1 cellular context compared by ENCODE assay signal in the genomic region with DNA sequence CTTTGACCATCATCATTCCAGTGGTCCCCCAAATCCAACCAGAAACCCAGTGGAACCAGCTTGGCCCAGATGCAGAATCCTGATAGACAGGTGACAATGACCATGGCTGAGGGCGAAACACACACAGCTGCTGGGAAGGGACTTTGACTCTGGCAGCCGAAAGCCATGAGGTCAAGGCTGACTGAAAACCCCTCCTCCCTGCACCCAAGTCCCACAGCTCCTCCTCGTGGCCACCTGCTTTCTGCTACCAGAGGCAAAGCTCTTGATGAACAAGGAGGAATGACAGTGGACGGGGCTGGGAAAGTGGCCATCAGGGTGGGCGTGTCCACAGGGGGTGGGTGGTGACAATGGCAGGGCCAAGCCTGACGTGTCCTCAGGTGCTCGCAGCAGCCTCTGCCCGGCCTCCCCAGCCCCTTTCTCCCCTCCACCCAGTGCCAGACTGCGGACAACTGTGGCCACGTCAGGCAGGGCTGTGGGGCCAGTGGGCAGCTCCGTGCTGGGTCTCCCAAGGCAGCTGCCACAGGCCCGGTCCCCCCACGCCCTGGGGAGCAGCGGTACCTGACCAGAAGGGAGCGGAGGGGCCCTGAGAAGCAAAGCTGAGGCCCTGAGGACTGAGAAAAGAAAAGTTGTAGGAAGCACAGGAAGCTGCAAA.
TF ChIP-seq lines count a peak whose summit lies in the region.

No MANE protein-coding gene starts in this region.

TF ChIP-seq in HepG2, 621 proteins besides CTCF, POLR2A, EP300 and RAD21 (continued from another document and continues in another):
- peak; percentile 93 for TF ChIP-seq ZNF512B (CRISPR knock-in tag; IDR thresholded peaks at IDR 0.05; ENCODE audit: borderline replicate concordance)
- peak; percentile 54; the same call in 1 of the 2 replicates for TF ChIP-seq FOXK1 (CRISPR knock-in tag; IDR thresholded peaks at IDR 0.05; ENCODE audit: borderline replicate concordance, low read depth)
- no peak for TF ChIP-seq CREB1 (IDR thresholded peaks at IDR 0.05)
- no peak for TF ChIP-seq CREB1 (CRISPR knock-in tag; IDR thresholded peaks at IDR 0.05)
- no peak for TF ChIP-seq ZNF296 (CRISPR knock-in tag; conservative IDR thresholded peaks at IDR 0.05)
- TF ChIP-seq, protein P1, sequence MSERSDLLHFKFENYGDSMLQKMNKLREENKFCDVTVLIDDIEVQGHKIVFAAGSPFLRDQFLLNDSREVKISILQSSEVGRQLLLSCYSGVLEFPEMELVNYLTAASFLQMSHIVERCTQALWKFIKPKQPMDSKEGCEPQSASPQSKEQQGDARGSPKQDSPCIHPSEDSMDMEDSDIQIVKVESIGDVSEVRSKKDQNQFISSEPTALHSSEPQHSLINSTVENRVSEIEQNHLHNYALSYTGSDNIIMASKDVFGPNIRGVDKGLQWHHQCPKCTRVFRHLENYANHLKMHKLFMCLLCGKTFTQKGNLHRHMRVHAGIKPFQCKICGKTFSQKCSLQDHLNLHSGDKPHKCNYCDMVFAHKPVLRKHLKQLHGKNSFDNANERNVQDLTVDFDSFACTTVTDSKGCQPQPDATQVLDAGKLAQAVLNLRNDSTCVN (CRISPR knock-in tag; IDR thresholded peaks at IDR 0.05; ENCODE audit: borderline replicate concordance) = no peak
- no peak for TF ChIP-seq LBX2 (CRISPR knock-in tag; IDR thresholded peaks at IDR 0.05; ENCODE audit: borderline replicate concordance)
- peak; percentile 92 for TF ChIP-seq ZSCAN25 (CRISPR knock-in tag; IDR thresholded peaks at IDR 0.05)
- TF ChIP-seq, protein P2, sequence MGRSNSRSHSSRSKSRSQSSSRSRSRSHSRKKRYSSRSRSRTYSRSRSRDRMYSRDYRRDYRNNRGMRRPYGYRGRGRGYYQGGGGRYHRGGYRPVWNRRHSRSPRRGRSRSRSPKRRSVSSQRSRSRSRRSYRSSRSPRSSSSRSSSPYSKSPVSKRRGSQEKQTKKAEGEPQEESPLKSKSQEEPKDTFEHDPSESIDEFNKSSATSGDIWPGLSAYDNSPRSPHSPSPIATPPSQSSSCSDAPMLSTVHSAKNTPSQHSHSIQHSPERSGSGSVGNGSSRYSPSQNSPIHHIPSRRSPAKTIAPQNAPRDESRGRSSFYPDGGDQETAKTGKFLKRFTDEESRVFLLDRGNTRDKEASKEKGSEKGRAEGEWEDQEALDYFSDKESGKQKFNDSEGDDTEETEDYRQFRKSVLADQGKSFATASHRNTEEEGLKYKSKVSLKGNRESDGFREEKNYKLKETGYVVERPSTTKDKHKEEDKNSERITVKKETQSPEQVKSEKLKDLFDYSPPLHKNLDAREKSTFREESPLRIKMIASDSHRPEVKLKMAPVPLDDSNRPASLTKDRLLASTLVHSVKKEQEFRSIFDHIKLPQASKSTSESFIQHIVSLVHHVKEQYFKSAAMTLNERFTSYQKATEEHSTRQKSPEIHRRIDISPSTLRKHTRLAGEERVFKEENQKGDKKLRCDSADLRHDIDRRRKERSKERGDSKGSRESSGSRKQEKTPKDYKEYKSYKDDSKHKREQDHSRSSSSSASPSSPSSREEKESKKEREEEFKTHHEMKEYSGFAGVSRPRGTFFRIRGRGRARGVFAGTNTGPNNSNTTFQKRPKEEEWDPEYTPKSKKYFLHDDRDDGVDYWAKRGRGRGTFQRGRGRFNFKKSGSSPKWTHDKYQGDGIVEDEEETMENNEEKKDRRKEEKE (IDR thresholded peaks at IDR 0.05) = no peak
- no peak for TF ChIP-seq ZFYVE20 (CRISPR knock-in tag; IDR thresholded peaks at IDR 0.05; ENCODE audit: borderline replicate concordance, low read depth)
- TF ChIP-seq, protein P3, sequence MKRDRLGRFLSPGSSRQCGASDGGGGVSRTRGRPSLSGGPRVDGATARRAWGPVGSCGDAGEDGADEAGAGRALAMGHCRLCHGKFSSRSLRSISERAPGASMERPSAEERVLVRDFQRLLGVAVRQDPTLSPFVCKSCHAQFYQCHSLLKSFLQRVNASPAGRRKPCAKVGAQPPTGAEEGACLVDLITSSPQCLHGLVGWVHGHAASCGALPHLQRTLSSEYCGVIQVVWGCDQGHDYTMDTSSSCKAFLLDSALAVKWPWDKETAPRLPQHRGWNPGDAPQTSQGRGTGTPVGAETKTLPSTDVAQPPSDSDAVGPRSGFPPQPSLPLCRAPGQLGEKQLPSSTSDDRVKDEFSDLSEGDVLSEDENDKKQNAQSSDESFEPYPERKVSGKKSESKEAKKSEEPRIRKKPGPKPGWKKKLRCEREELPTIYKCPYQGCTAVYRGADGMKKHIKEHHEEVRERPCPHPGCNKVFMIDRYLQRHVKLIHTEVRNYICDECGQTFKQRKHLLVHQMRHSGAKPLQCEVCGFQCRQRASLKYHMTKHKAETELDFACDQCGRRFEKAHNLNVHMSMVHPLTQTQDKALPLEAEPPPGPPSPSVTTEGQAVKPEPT (CRISPR knock-in tag; IDR thresholded peaks at IDR 0.05; ENCODE audit: low read depth) = no peak; the same call in 1 of the 2 replicates
- TF ChIP-seq, protein P4, sequence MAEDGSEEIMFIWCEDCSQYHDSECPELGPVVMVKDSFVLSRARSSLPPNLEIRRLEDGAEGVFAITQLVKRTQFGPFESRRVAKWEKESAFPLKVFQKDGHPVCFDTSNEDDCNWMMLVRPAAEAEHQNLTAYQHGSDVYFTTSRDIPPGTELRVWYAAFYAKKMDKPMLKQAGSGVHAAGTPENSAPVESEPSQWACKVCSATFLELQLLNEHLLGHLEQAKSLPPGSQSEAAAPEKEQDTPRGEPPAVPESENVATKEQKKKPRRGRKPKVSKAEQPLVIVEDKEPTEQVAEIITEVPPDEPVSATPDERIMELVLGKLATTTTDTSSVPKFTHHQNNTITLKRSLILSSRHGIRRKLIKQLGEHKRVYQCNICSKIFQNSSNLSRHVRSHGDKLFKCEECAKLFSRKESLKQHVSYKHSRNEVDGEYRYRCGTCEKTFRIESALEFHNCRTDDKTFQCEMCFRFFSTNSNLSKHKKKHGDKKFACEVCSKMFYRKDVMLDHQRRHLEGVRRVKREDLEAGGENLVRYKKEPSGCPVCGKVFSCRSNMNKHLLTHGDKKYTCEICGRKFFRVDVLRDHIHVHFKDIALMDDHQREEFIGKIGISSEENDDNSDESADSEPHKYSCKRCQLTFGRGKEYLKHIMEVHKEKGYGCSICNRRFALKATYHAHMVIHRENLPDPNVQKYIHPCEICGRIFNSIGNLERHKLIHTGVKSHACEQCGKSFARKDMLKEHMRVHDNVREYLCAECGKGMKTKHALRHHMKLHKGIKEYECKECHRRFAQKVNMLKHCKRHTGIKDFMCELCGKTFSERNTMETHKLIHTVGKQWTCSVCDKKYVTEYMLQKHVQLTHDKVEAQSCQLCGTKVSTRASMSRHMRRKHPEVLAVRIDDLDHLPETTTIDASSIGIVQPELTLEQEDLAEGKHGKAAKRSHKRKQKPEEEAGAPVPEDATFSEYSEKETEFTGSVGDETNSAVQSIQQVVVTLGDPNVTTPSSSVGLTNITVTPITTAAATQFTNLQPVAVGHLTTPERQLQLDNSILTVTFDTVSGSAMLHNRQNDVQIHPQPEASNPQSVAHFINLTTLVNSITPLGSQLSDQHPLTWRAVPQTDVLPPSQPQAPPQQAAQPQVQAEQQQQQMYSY (CRISPR knock-in tag; IDR thresholded peaks at IDR 0.05) = no peak
- TF ChIP-seq TEAD3 (CRISPR knock-in tag; optimal IDR thresholded peaks at IDR 0.05; ENCODE audit: borderline replicate concordance) = peak; percentile 76
- no peak for TF ChIP-seq MAFK (conservative IDR thresholded peaks at IDR 0.05 in 1 of 2, IDR thresholded peaks at IDR 0.05 in 1 of 2; ENCODE audit: low read length in 2 of 2)
- TF ChIP-seq TEAD2 (CRISPR knock-in tag; IDR thresholded peaks at IDR 0.05) = no peak
- peak; percentile 65 for TF ChIP-seq FOXA3 (CRISPR knock-in tag; IDR thresholded peaks at IDR 0.05)
- TF ChIP-seq STAT5B (CRISPR knock-in tag; IDR thresholded peaks at IDR 0.05) = no peak
- TF ChIP-seq JARID2 (CRISPR knock-in tag; IDR thresholded peaks at IDR 0.05; ENCODE audit: insufficient replicate concordance) = no peak
- TF ChIP-seq KLF11 (CRISPR knock-in tag; IDR thresholded peaks at IDR 0.05) = no peak
- TF ChIP-seq HNRNPK (IDR thresholded peaks at IDR 0.05; ENCODE audit: low read depth, low read length, poor library complexity, severe bottlenecking) = no peak
- TF ChIP-seq CREBL2 (CRISPR knock-in tag; IDR thresholded peaks at IDR 0.05; ENCODE audit: borderline replicate concordance) = no peak
- peak; percentile 76; the same call in 1 of the 2 replicates for TF ChIP-seq ZNF691 (CRISPR knock-in tag; IDR thresholded peaks at IDR 0.05; ENCODE audit: borderline replicate concordance, low read depth)
- no peak for TF ChIP-seq ATF1 (CRISPR knock-in tag; IDR thresholded peaks at IDR 0.05)
- TF ChIP-seq ZNF235 (CRISPR knock-in tag; IDR thresholded peaks at IDR 0.05; ENCODE audit: borderline replicate concordance) = no peak
- TF ChIP-seq KDM5B (CRISPR knock-in tag; IDR thresholded peaks at IDR 0.05; ENCODE audit: borderline replicate concordance) = no peak; the same call in 1 of the 2 replicates
- no peak for TF ChIP-seq ZMAT3 (CRISPR knock-in tag; conservative IDR thresholded peaks at IDR 0.05)
- no peak for TF ChIP-seq ARID2 (CRISPR knock-in tag; IDR thresholded peaks at IDR 0.05; ENCODE audit: borderline replicate concordance)
- TF ChIP-seq, protein P5, sequence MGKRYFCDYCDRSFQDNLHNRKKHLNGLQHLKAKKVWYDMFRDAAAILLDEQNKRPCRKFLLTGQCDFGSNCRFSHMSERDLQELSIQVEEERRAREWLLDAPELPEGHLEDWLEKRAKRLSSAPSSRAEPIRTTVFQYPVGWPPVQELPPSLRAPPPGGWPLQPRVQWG (CRISPR knock-in tag; IDR thresholded peaks at IDR 0.05; ENCODE audit: borderline replicate concordance, low read depth) = no peak
- TF ChIP-seq, protein P6, sequence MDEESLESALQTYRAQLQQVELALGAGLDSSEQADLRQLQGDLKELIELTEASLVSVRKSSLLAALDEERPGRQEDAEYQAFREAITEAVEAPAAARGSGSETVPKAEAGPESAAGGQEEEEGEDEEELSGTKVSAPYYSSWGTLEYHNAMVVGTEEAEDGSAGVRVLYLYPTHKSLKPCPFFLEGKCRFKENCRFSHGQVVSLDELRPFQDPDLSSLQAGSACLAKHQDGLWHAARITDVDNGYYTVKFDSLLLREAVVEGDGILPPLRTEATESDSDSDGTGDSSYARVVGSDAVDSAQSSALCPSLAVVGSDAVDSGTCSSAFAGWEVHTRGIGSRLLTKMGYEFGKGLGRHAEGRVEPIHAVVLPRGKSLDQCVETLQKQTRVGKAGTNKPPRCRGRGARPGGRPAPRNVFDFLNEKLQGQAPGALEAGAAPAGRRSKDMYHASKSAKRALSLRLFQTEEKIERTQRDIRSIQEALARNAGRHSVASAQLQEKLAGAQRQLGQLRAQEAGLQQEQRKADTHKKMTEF (CRISPR knock-in tag; IDR thresholded peaks at IDR 0.05) = peak; percentile 65
- TF ChIP-seq ZNF563 (CRISPR knock-in tag; IDR thresholded peaks at IDR 0.05) = no peak
- TF ChIP-seq ZNF12 (CRISPR knock-in tag; IDR thresholded peaks at IDR 0.05) = no peak
- TF ChIP-seq MTA1 (CRISPR knock-in tag; IDR thresholded peaks at IDR 0.05; ENCODE audit: borderline replicate concordance) = peak; percentile 95
- no peak for TF ChIP-seq IKZF1 (IDR thresholded peaks at IDR 0.05)
- TF ChIP-seq NR2C2 (CRISPR knock-in tag; IDR thresholded peaks at IDR 0.05; ENCODE audit: borderline replicate concordance) = peak; percentile 94
- TF ChIP-seq PLRG1 (conservative IDR thresholded peaks at IDR 0.05) = no peak
- TF ChIP-seq ZNF557 (CRISPR knock-in tag; IDR thresholded peaks at IDR 0.05) = no peak
- 0 out of 2 replicates have a peak, but pooled peaks have one; percentile 35 for TF ChIP-seq CCDC6 (CRISPR knock-in tag; IDR thresholded peaks at IDR 0.05)
- TF ChIP-seq TP53 (CRISPR knock-in tag; conservative IDR thresholded peaks at IDR 0.05) = no peak
- TF ChIP-seq SMAD3 (CRISPR knock-in tag; IDR thresholded peaks at IDR 0.05) = peak; percentile 65; the same call in 1 of the 2 replicates
- no peak for TF ChIP-seq ZNF383 (CRISPR knock-in tag; IDR thresholded peaks at IDR 0.05; ENCODE audit: borderline replicate concordance)
- no peak for TF ChIP-seq FOXJ3 (CRISPR knock-in tag; IDR thresholded peaks at IDR 0.05; ENCODE audit: borderline replicate concordance)
- no peak for TF ChIP-seq ZNF432 (CRISPR knock-in tag; IDR thresholded peaks at IDR 0.05; ENCODE audit: borderline replicate concordance)
- TF ChIP-seq SRSF4 (IDR thresholded peaks at IDR 0.05; ENCODE audit: low read depth, low read length, poor library complexity, severe bottlenecking) = no peak
- TF ChIP-seq ZFY (CRISPR knock-in tag; IDR thresholded peaks at IDR 0.05) = peak; percentile 40; the same call in 1 of the 2 replicates
- no peak for TF ChIP-seq FOXK2 (IDR thresholded peaks at IDR 0.05)
- TF ChIP-seq STAG1 (CRISPR knock-in tag; IDR thresholded peaks at IDR 0.05) = peak; percentile 93
- no peak; the same call in 1 of the 2 replicates for TF ChIP-seq ZNF292 (CRISPR knock-in tag; IDR thresholded peaks at IDR 0.05; ENCODE audit: borderline replicate concordance, low read depth)
- TF ChIP-seq PAF1 (CRISPR knock-in tag; IDR thresholded peaks at IDR 0.05) = no peak
- TF ChIP-seq ISX (CRISPR knock-in tag; conservative IDR thresholded peaks at IDR 0.05) = no peak
- 0 out of 2 replicates have a peak, but pooled peaks have one; percentile 77 for TF ChIP-seq GTF3A (CRISPR knock-in tag; conservative IDR thresholded peaks at IDR 0.05)
- peak; percentile 89 for TF ChIP-seq MED1 (CRISPR knock-in tag; IDR thresholded peaks at IDR 0.05)
